ENCODE assay signal across 17 cellular contexts in genomic region chr5:79821-80220, GRCh38. TPM values are rescaled to one million over a fixed set of nuclear protein-coding genes. Genes with fewer than 3 reads are reported as not detected.
DNase-seq lines count a peak whose midpoint lies in the region; ATAC-seq and TF ChIP-seq lines count a peak whose summit lies in the region.
"Had no signal": no experiment of that assay in that cellular context is flagged by ENCODE, and none has a peak within 500 bp of the region (broad histone marks: within the 10 kb centered on the region; RNA-seq: fewer than 3 reads in every experiment).

No MANE protein-coding gene starts in this region.

- no peaks in the 10 kb centered on the region for H3K36me3 Mint-ChIP-seq in activated CD4-positive, alpha-beta T cell treated with anti-CD3 and anti-CD28 coated beads, Interleukin-2, amount 10 ng/mL, durations not matched to agents 7 days and 5 days (ENCODE audit: low read depth)
- H3K36me3 Mint-ChIP-seq in activated CD4-positive, alpha-beta T cell treated with anti-CD3 and anti-CD28 coated beads for 36 hours (ENCODE audit: low read depth), result no peaks in the 10 kb centered on the region
- H3K36me3 Mint-ChIP-seq in osteocyte (ENCODE audit: unreplicated experiment), result peaks cover 2% of the 10 kb centered on the region
- peaks cover 3% of the 10 kb centered on the region for H3K36me3 Mint-ChIP-seq in activated T-helper 2 cell treated with anti-CD3 and anti-CD28 coated beads, Interferon-gamma antibody, Interleukin-2, Interleukin-4, amounts not matched to agents 10 μg/mL and 5 μg/mL and 100 μg/mL, durations not matched to agents 14 hours and 24 hours and 36 hours (ENCODE audit: low read depth)

- no peak overlapping the region for H3K4me3 Mint-ChIP-seq in activated CD4-positive, alpha-beta T cell treated with anti-CD3 and anti-CD28 coated beads, Interleukin-2, amount 10 ng/mL, durations not matched to agents 7 days and 5 days
- H3K4me3 Mint-ChIP-seq in activated CD4-positive, alpha-beta T cell treated with anti-CD3 and anti-CD28 coated beads for 36 hours, result no peak overlapping the region
- H3K4me3 Mint-ChIP-seq in osteocyte (ENCODE audit: unreplicated experiment), result no peak overlapping the region
- H3K4me3 Mint-ChIP-seq in activated T-helper 2 cell treated with anti-CD3 and anti-CD28 coated beads, Interferon-gamma antibody, Interleukin-2, Interleukin-4, amounts not matched to agents 10 μg/mL and 5 μg/mL and 100 μg/mL, durations not matched to agents 14 hours and 24 hours and 36 hours (ENCODE audit: low read depth), result no peak overlapping the region
- H3K4me3 Mint-ChIP-seq: CD4-positive, alpha-beta T cell; GM23338; HFFc6 had no signal

- no peak overlapping the region for H3K4me3 ChIP-seq in esophagus muscularis mucosa
- H3K4me3 ChIP-seq in suprapubic skin, result no peak overlapping the region
- H3K4me3 ChIP-seq: A549, GM23338 had no signal

- H3K27me3 ChIP-seq in esophagus muscularis mucosa, result peaks cover 0 to 31% (median 0%) of the 10 kb centered on the region in 4 donors
- H3K27me3 ChIP-seq in suprapubic skin, result peaks cover 53% of the 10 kb centered on the region

- H3K27ac ChIP-seq in esophagus muscularis mucosa (replicated peaks in 1 of 4) (no peak overlapping the region), suprapubic skin (no peak overlapping the region)
- H3K27ac ChIP-seq: 22Rv1, A549, C4-2B had no signal

- 93% methylated on average over 5 of the region's 5 CpGs for WGBS in esophagus muscularis mucosa
- 93% methylated on average over 5 of the region's 5 CpGs for WGBS in suprapubic skin

- H3K27me3 Mint-ChIP-seq in activated CD4-positive, alpha-beta T cell treated with anti-CD3 and anti-CD28 coated beads, Interleukin-2, amount 10 ng/mL, durations not matched to agents 7 days and 5 days, result no peaks in the 10 kb centered on the region
- peaks cover 4% of the 10 kb centered on the region for H3K27me3 Mint-ChIP-seq in activated CD4-positive, alpha-beta T cell treated with anti-CD3 and anti-CD28 coated beads for 36 hours
- peaks cover 28% of the 10 kb centered on the region for H3K27me3 Mint-ChIP-seq in osteocyte (ENCODE audit: unreplicated experiment)
- no peaks in the 10 kb centered on the region for H3K27me3 Mint-ChIP-seq in activated T-helper 2 cell treated with anti-CD3 and anti-CD28 coated beads, Interferon-gamma antibody, Interleukin-2, Interleukin-4, amounts not matched to agents 10 μg/mL and 5 μg/mL and 100 μg/mL, durations not matched to agents 14 hours and 24 hours and 36 hours (ENCODE audit: low read depth)

- no peaks in the 10 kb centered on the region for H3K9me3 ChIP-seq in esophagus muscularis mucosa
- H3K9me3 ChIP-seq in suprapubic skin, result no peaks in the 10 kb centered on the region
- H3K9me3 ChIP-seq: A549, Caco-2 had no signal

- CTCF ChIA-PET in activated CD4-positive, alpha-beta T cell treated with anti-CD3 and anti-CD28 coated beads, Interleukin-2, amount 10 ng/mL, durations not matched to agents 7 days and 5 days (lab: Charles Lee), result no interaction called here
- CTCF ChIA-PET in activated CD4-positive, alpha-beta T cell treated with anti-CD3 and anti-CD28 coated beads for 36 hours (lab: Charles Lee), result no interaction called here

- TF ChIP-seq POLR2A in esophagus muscularis mucosa (IDR thresholded peaks at IDR 0.05; ENCODE audit: low read depth), result no peak
- no peak for TF ChIP-seq POLR2A in suprapubic skin (IDR thresholded peaks at IDR 0.05)

- intact Hi-C loops in activated CD4-positive, alpha-beta T cell treated with anti-CD3 and anti-CD28 coated beads for 36 hours (cut with DNase I, micrococcal nuclease), result no loop called here
- intact Hi-C loops in esophagus muscularis mucosa (cut with DNase I), result no loop called here
- intact Hi-C loops in activated T-helper 2 cell treated with anti-CD3 and anti-CD28 coated beads, Interferon-gamma antibody, Interleukin-2, Interleukin-4, amounts not matched to agents 10 μg/mL and 5 μg/mL and 100 μg/mL, durations not matched to agents 14 hours and 24 hours and 36 hours (cut with micrococcal nuclease), result no loop called here

- H3K4me1 ChIP-seq in esophagus muscularis mucosa (no peaks in the 10 kb centered on the region), suprapubic skin (no peaks in the 10 kb centered on the region)

- POLR2A ChIA-PET in activated CD4-positive, alpha-beta T cell treated with anti-CD3 and anti-CD28 coated beads, Interleukin-2, amount 10 ng/mL, durations not matched to agents 7 days and 5 days (lab: Charles Lee), result no interaction called here
- POLR2A ChIA-PET in activated CD4-positive, alpha-beta T cell treated with anti-CD3 and anti-CD28 coated beads for 36 hours (lab: Charles Lee), result no interaction called here

- no peak for TF ChIP-seq CTCF in esophagus muscularis mucosa (IDR thresholded peaks at IDR 0.05)
- no peak for TF ChIP-seq CTCF in osteocyte (IDR thresholded peaks at IDR 0.05)
- TF ChIP-seq CTCF in suprapubic skin (IDR thresholded peaks at IDR 0.05), result no peak

- TF ChIP-seq EP300 in esophagus muscularis mucosa (IDR thresholded peaks at IDR 0.05) (no peak), suprapubic skin (IDR thresholded peaks at IDR 0.05) (no peak)

- no peaks in the 10 kb centered on the region for H3K4me1 Mint-ChIP-seq in activated CD4-positive, alpha-beta T cell treated with anti-CD3 and anti-CD28 coated beads, Interleukin-2, amount 10 ng/mL, durations not matched to agents 7 days and 5 days
- no peaks in the 10 kb centered on the region for H3K4me1 Mint-ChIP-seq in activated CD4-positive, alpha-beta T cell treated with anti-CD3 and anti-CD28 coated beads for 36 hours
- H3K4me1 Mint-ChIP-seq in osteocyte (ENCODE audit: unreplicated experiment), result peaks cover 37% of the 10 kb centered on the region
- H3K4me1 Mint-ChIP-seq in activated T-helper 2 cell treated with anti-CD3 and anti-CD28 coated beads, Interferon-gamma antibody, Interleukin-2, Interleukin-4, amounts not matched to agents 10 μg/mL and 5 μg/mL and 100 μg/mL, durations not matched to agents 14 hours and 24 hours and 36 hours (ENCODE audit: low read depth), result no peaks in the 10 kb centered on the region

- peak overlapping the region; percentile 25 for H3K27ac Mint-ChIP-seq in activated CD4-positive, alpha-beta T cell treated with anti-CD3 and anti-CD28 coated beads, Interleukin-2, amount 10 ng/mL, durations not matched to agents 7 days and 5 days
- no peak overlapping the region for H3K27ac Mint-ChIP-seq in activated CD4-positive, alpha-beta T cell treated with anti-CD3 and anti-CD28 coated beads for 36 hours
- H3K27ac Mint-ChIP-seq in osteocyte (ENCODE audit: unreplicated experiment), result no peak overlapping the region
- H3K27ac Mint-ChIP-seq in activated T-helper 2 cell treated with anti-CD3 and anti-CD28 coated beads, Interferon-gamma antibody, Interleukin-2, Interleukin-4, amounts not matched to agents 10 μg/mL and 5 μg/mL and 100 μg/mL, durations not matched to agents 14 hours and 24 hours and 36 hours, result no peak overlapping the region
- H3K27ac Mint-ChIP-seq: CD4-positive, alpha-beta T cell; GM23338; HFFc6 had no signal

- H3K9me3 Mint-ChIP-seq in activated CD4-positive, alpha-beta T cell treated with anti-CD3 and anti-CD28 coated beads, Interleukin-2, amount 10 ng/mL, durations not matched to agents 7 days and 5 days, result no peaks in the 10 kb centered on the region
- H3K9me3 Mint-ChIP-seq in activated CD4-positive, alpha-beta T cell treated with anti-CD3 and anti-CD28 coated beads for 36 hours (ENCODE audit: low read depth), result no peaks in the 10 kb centered on the region
- no peaks in the 10 kb centered on the region for H3K9me3 Mint-ChIP-seq in osteocyte (ENCODE audit: unreplicated experiment)
- H3K9me3 Mint-ChIP-seq in activated T-helper 2 cell treated with anti-CD3 and anti-CD28 coated beads, Interferon-gamma antibody, Interleukin-2, Interleukin-4, amounts not matched to agents 10 μg/mL and 5 μg/mL and 100 μg/mL, durations not matched to agents 14 hours and 24 hours and 36 hours, result peaks cover 4% of the 10 kb centered on the region
- H3K9me3 Mint-ChIP-seq: CD4-positive, alpha-beta T cell; GM23338 had no signal

- H3K36me3 ChIP-seq in esophagus muscularis mucosa (no peaks in the 10 kb centered on the region), suprapubic skin (no peaks in the 10 kb centered on the region)

- DNase-seq in activated CD4-positive, alpha-beta T cell treated with anti-CD3 and anti-CD28 coated beads, Interleukin-2, amount 10 ng/mL, durations not matched to agents 7 days and 5 days, result no peak
- DNase-seq in activated CD4-positive, alpha-beta T cell treated with anti-CD3 and anti-CD28 coated beads for 36 hours, result no peak
- DNase-seq in esophagus muscularis mucosa (ENCODE audit: extremely low spot score) (peak; percentile 19), osteocyte (ENCODE audit: extremely low spot score, unreplicated experiment) (peak; percentile 65), suprapubic skin (ENCODE audit: low spot score in 2 of 2) (no peak)
- DNase-seq in activated T-helper 2 cell treated with anti-CD3 and anti-CD28 coated beads, Interferon-gamma antibody, Interleukin-2, Interleukin-4, amounts not matched to agents 10 μg/mL and 5 μg/mL and 100 μg/mL, durations not matched to agents 14 hours and 24 hours and 36 hours (ENCODE audit: low spot score), result no peak
- DNase-seq in stimulated activated CD4-positive, alpha-beta T cell treated with anti-CD3 and anti-CD28 coated beads, Interleukin-2, amount 100 ng/mL, for 24 hours, result no peak
- DNase-seq: AML-193; Caco-2; CD4-positive, alpha-beta T cell; HFFc6 had no signal

- no peak for ATAC-seq in activated CD4-positive, alpha-beta T cell treated with anti-CD3 and anti-CD28 coated beads for 36 hours
- ATAC-seq: A549, GM23338, HCT116, HepG2 had no signal

RNA-seq across cellular contexts. Expression of gene PLEKHG4B, which starts 12.1 kb away (rescaled TPM):
- under 1 TPM; 0.10 TPM for total RNA-seq in activated CD4-positive, alpha-beta T cell treated with anti-CD3 and anti-CD28 coated beads, Interleukin-2, amount 10 ng/mL, durations not matched to agents 7 days and 5 days
- under 1 TPM; 0.23 to 0.25 TPM for total RNA-seq in activated CD4-positive, alpha-beta T cell treated with anti-CD3 and anti-CD28 coated beads for 36 hours
- total RNA-seq in esophagus muscularis mucosa (under 1 TPM in 2 of 4 donors, not detected in 2; under 0.01 to 0.46 TPM), osteocyte (3.8 and 4.5 TPM in 2 replicates), suprapubic skin (1 to 10 TPM in 2 of 4 donors, under 1 TPM in 2; 0.45 to 2.4 (median 1.2) TPM)
- total RNA-seq in activated T-helper 2 cell treated with anti-CD3 and anti-CD28 coated beads, Interferon-gamma antibody, Interleukin-2, Interleukin-4, amounts not matched to agents 10 μg/mL and 5 μg/mL and 100 μg/mL, durations not matched to agents 14 hours and 24 hours and 36 hours, result not detected in 2 replicates

Comparison
In these comparisons a context has a peak if more than half of its experiments do, and no peak if none do; other contexts are left out.
1. DNase-seq: peak in esophagus muscularis mucosa (single experiment) and osteocyte (single experiment); none in activated CD4-positive, alpha-beta T cell treated with anti-CD3 and anti-CD28 coated beads, Interleukin-2, amount 10 ng/mL, durations not matched to agents 7 days and 5 days (single experiment), activated CD4-positive, alpha-beta T cell treated with anti-CD3 and anti-CD28 coated beads for 36 hours (single experiment), activated T-helper 2 cell treated with anti-CD3 and anti-CD28 coated beads, Interferon-gamma antibody, Interleukin-2, Interleukin-4, amounts not matched to agents 10 μg/mL and 5 μg/mL and 100 μg/mL, durations not matched to agents 14 hours and 24 hours and 36 hours (single experiment), stimulated activated CD4-positive, alpha-beta T cell treated with anti-CD3 and anti-CD28 coated beads, Interleukin-2, amount 100 ng/mL, for 24 hours (0 of 2) and suprapubic skin (0 of 2).